8 cellular contexts compared by ENCODE assay signal in genomic region chr3:125313060-125313635, GRCh38.
DNase-seq lines count a peak whose midpoint lies in the region; ATAC-seq, FAIRE-seq and TF ChIP-seq lines count a peak whose summit lies in the region.
"Had no signal": no experiment of that assay in that cellular context is flagged by ENCODE, and none has a peak within 500 bp of the region (broad histone marks: within the 10 kb centered on the region; RNA-seq: fewer than 3 reads in every experiment).

No MANE protein-coding gene starts in this region.

- in situ Hi-C loops in astrocyte of the spinal cord (cut with HindIII; ENCODE audit: low sequenced_read_pairs) = no loop called here

- CTCF ChIA-PET in CD4-positive, alpha-beta memory T cell (lab: Charles Lee; ENCODE audit: partially characterized antibody) = no interaction called here

- peaks cover 43 to 44% of the 10 kb centered on the region in 2 donors for H3K36me3 Mint-ChIP-seq in CD4-positive, alpha-beta memory T cell
- H3K36me3 Mint-ChIP-seq in naive B cell = peaks cover 21 to 36% of the 10 kb centered on the region in 2 donors

- no peaks in the 10 kb centered on the region for H3K27me3 ChIP-seq in CD4-positive, alpha-beta memory T cell (ENCODE audit: insufficient read depth, low read length)

- H3K4me3 ChIP-seq in CD4-positive, alpha-beta memory T cell (ENCODE audit: low read length in 2 of 2) = no peak overlapping the region
- H3K4me3 ChIP-seq in HFF-Myc (replicated peaks; ENCODE audit: low read depth, low read length) (no peak overlapping the region), astrocyte of the spinal cord (ENCODE audit: low read depth, low read length) (no peak overlapping the region)

- no peaks in the 10 kb centered on the region for H3K9me3 Mint-ChIP-seq in CD4-positive, alpha-beta memory T cell
- H3K9me3 Mint-ChIP-seq in naive B cell = peaks cover 0 to 2% (median 0%) of the 10 kb centered on the region in 7 donors

- H3K36me3 ChIP-seq in CD4-positive, alpha-beta memory T cell (ENCODE audit: insufficient read depth, low read length) = peaks cover 3% of the 10 kb centered on the region

- H3K4me3 Mint-ChIP-seq in CD4-positive, alpha-beta memory T cell = no peak overlapping the region
- no peak overlapping the region for H3K4me3 Mint-ChIP-seq in naive B cell

- TF ChIP-seq CTCF in HFF-Myc (IDR thresholded peaks at IDR 0.05; ENCODE audit: low read depth, low read length, missing control alignments) = no peak
- TF ChIP-seq CTCF in astrocyte of the spinal cord (IDR thresholded peaks at IDR 0.05; ENCODE audit: low read depth, low read length) = no peak

- DNase-seq in CD4-positive, alpha-beta memory T cell = no peak
- peak; percentile 54 for DNase-seq in HFF-Myc (ENCODE audit: extremely low read depth, low read depth)
- peak; percentile 23 for DNase-seq in astrocyte of the spinal cord (ENCODE audit: low read depth, low spot score)
- DNase-seq in naive B cell = no peak
- DNase-seq in GM19239 (ENCODE audit: insufficient read length, low spot score) = no peak
- DNase-seq: NCI-H1694 treated with DMSO at 0.1 percent for 48 hours had no signal

- H3K27me3 Mint-ChIP-seq in CD4-positive, alpha-beta memory T cell = no peaks in the 10 kb centered on the region
- H3K27me3 Mint-ChIP-seq in naive B cell = no peaks in the 10 kb centered on the region

- intact Hi-C loops in CD4-positive, alpha-beta memory T cell (cut with micrococcal nuclease) = loop anchor here (5.0 kb wide), 1 partner anchor 44 kb away; no protein-coding TSS in a partner anchor

- H3K4me1 ChIP-seq in CD4-positive, alpha-beta memory T cell (ENCODE audit: insufficient read depth, low read length) = peaks cover 33% of the 10 kb centered on the region

- FAIRE-seq in GM19239 (lab: Jason Lieb, UNC) = no peak

- H3K27ac Mint-ChIP-seq in CD4-positive, alpha-beta memory T cell = peak overlapping the region in 6 of 7 donors; percentile 6 to 80 (median 60)
- H3K27ac Mint-ChIP-seq in naive B cell = peak overlapping the region in 5 of 6 donors; percentile 53 to 63 (median 58)

- H3K4me1 Mint-ChIP-seq in CD4-positive, alpha-beta memory T cell = peaks cover 31 to 47% (median 38%) of the 10 kb centered on the region in 4 donors
- H3K4me1 Mint-ChIP-seq in naive B cell = peaks cover 36 to 42% (median 40%) of the 10 kb centered on the region in 3 donors

- POLR2A ChIA-PET in CD4-positive, alpha-beta memory T cell (lab: Charles Lee; ENCODE audit: partially characterized antibody) = no interaction called here

- H3K27ac ChIP-seq in CD4-positive, alpha-beta memory T cell (ENCODE audit: low read depth, low read length) = no peak overlapping the region

- H3K9me3 ChIP-seq in CD4-positive, alpha-beta memory T cell (ENCODE audit: control insufficient read depth in 1 of 2, low read length in 2 of 2) = no peaks in the 10 kb centered on the region

- ATAC-seq in naive B cell (ENCODE audit: low read depth in 2 of 2) (no peak), GM19035 (IDR thresholded peaks at IDR 0.05; ENCODE audit: unreplicated experiment) (no peak), HG02610 (IDR thresholded peaks at IDR 0.05; ENCODE audit: unreplicated experiment) (no peak)

Comparison
In these comparisons a context has a peak if more than half of its experiments do, and no peak if none do; other contexts are left out.
1. DNase-seq: peak in HFF-Myc (single experiment) and astrocyte of the spinal cord (single experiment); none in CD4-positive, alpha-beta memory T cell (0 of 5), naive B cell (single experiment) and GM19239 (single experiment).